ENCODE assay signal across 21 cellular contexts in the genomic region with DNA sequence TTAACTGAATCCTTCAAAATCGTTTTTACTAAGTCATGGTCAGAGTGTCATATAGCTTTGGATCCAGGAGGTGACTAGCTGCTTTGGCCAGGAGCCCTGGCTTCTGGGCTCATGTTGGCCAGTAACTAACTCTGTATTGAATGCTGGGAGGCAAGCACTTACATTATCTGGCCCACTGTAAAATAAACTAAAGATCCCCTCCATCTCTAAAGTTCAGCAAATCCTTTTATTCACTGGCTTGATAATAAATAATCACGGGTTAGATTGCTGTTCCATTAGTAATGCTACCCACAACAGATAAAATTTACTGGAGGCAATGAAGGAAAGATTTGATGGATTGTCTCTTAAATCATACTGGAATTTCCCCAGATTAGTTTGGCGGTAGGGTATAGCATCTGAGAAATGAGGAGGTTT.
DNase-seq lines count a peak whose midpoint lies in the region; ATAC-seq and TF ChIP-seq lines count a peak whose summit lies in the region.
"Had no signal": no experiment of that assay in that cellular context is flagged by ENCODE, and none has a peak within 500 bp of the region (broad histone marks: within the 10 kb centered on the region; RNA-seq: fewer than 3 reads in every experiment).

No MANE protein-coding gene starts in this region.

- peak overlapping the region; percentile 31; the same call in 1 of the 2 replicates for H3K9ac ChIP-seq in SK-N-SH

- H3K4me1 ChIP-seq in SK-N-SH (ENCODE audit: control insufficient read depth in 1 of 2, insufficient read depth in 2 of 2, low read depth in 1 of 2, low read length in 1 of 2), result peaks cover 3 to 8% of the 10 kb centered on the region in 2 experiments; a peak in 3 of 4 replicates
- H3K4me1 ChIP-seq: prostate gland, upper lobe of left lung had no signal

- H3K9me2 ChIP-seq in SK-N-SH, result no peaks in the 10 kb centered on the region

- POLR2A ChIA-PET in SK-N-SH (lab: Yijun Ruan, JAX), result no interaction called here
- POLR2A ChIA-PET in activated CD4-positive, alpha-beta T cell treated with anti-CD3 and anti-CD28 coated beads, Interleukin-2, amount 10 ng/mL, durations not matched to agents 7 days and 5 days (lab: Charles Lee), result no interaction called here
- POLR2A ChIA-PET in activated CD4-positive, alpha-beta memory T cell treated with anti-CD3 and anti-CD28 coated beads for 36 hours (lab: Charles Lee), result no interaction called here

- H3K27me3 Mint-ChIP-seq in activated CD4-positive, alpha-beta T cell treated with anti-CD3 and anti-CD28 coated beads, Interleukin-2, amount 10 ng/mL, durations not matched to agents 7 days and 5 days, result no peaks in the 10 kb centered on the region
- H3K27me3 Mint-ChIP-seq in activated CD4-positive, alpha-beta memory T cell treated with anti-CD3 and anti-CD28 coated beads for 36 hours, result no peaks in the 10 kb centered on the region

- H3K4me3 Mint-ChIP-seq in activated CD4-positive, alpha-beta T cell treated with anti-CD3 and anti-CD28 coated beads, Interleukin-2, amount 10 ng/mL, durations not matched to agents 7 days and 5 days, result no peak overlapping the region
- no peak overlapping the region for H3K4me3 Mint-ChIP-seq in activated CD4-positive, alpha-beta memory T cell treated with anti-CD3 and anti-CD28 coated beads for 36 hours
- H3K4me3 Mint-ChIP-seq: activated CD8-positive, alpha-beta T cell treated with anti-CD3 and anti-CD28 coated beads for 36 hours; activated T-helper 1 cell treated with anti-CD3 and anti-CD28 coated beads, Interleukin-12 subunit alpha, Interleukin-12 subunit beta, Interleukin-2, Interleukin-4 antibody, amounts not matched to agents 30 ng/mL and 10 ng/mL and 1 ng/mL, durations not matched to agents 14 hours and 24 hours and 36 hours; CD8-positive, alpha-beta T cell; H9; natural killer cell had no signal

- H4K20me1 ChIP-seq in SK-N-SH (ENCODE audit: insufficient read depth), result no peaks in the 10 kb centered on the region

- H3K36me3 ChIP-seq in SK-N-SH (replicated peaks in 1 of 2; ENCODE audit: control insufficient read depth in 1 of 2, insufficient read depth in 2 of 2, low read length in 1 of 2), result no peaks in the 10 kb centered on the region
- H3K36me3 ChIP-seq: prostate gland, upper lobe of left lung had no signal

- H3K27ac ChIP-seq in SK-N-SH (ENCODE audit: low read depth in 2 of 2, low read length in 1 of 2), result peak overlapping the region; percentile 62 to 69; a peak in 3 of 4 replicates
- H3K27ac ChIP-seq: prostate gland, upper lobe of left lung had no signal

- peak overlapping the region; percentile 17; the same call in 1 of the 2 replicates for H3K4me2 ChIP-seq in SK-N-SH

- DNase-seq in left ventricle myocardium superior (peak; percentile 22), Right ventricle myocardium inferior (ENCODE audit: missing footprints) (no peak), SK-N-SH (peak; percentile 16), foreskin fibroblast (peak; percentile 50 to 51)
- no peak for DNase-seq in activated CD4-positive, alpha-beta T cell treated with anti-CD3 and anti-CD28 coated beads, Interleukin-2, amount 10 ng/mL, durations not matched to agents 7 days and 5 days
- no peak for DNase-seq in activated CD4-positive, alpha-beta memory T cell treated with anti-CD3 and anti-CD28 coated beads for 36 hours
- DNase-seq: 8988T; activated CD8-positive, alpha-beta T cell treated with anti-CD3 and anti-CD28 coated beads for 36 hours; CD8-positive, alpha-beta T cell; cerebellar nuclear complex; H9; MV-4-11; natural killer cell; NCI-H2029; stimulated activated naive CD4-positive, alpha-beta T cell treated with Interleukin-2 at 50 U/mL for 16 hours; upper lobe of left lung had no signal

- intact Hi-C loops in left ventricle myocardium superior (cut with micrococcal nuclease) (no loop called here), Right ventricle myocardium inferior (cut with DNase I) (no loop called here)
- intact Hi-C loops in activated CD4-positive, alpha-beta memory T cell treated with anti-CD3 and anti-CD28 coated beads for 36 hours (cut with micrococcal nuclease), result no loop called here

- TF ChIP-seq EP300 in SK-N-SH (IDR thresholded peaks at IDR 0.05; ENCODE audit: borderline replicate concordance in 1 of 2, low read depth in 1 of 2, low read length in 1 of 2), result peak; percentile 56 to 95

- H3K9me3 Mint-ChIP-seq in activated CD4-positive, alpha-beta T cell treated with anti-CD3 and anti-CD28 coated beads, Interleukin-2, amount 10 ng/mL, durations not matched to agents 7 days and 5 days, result no peaks in the 10 kb centered on the region
- no peaks in the 10 kb centered on the region for H3K9me3 Mint-ChIP-seq in activated CD4-positive, alpha-beta memory T cell treated with anti-CD3 and anti-CD28 coated beads for 36 hours
- H3K9me3 Mint-ChIP-seq: activated CD8-positive, alpha-beta T cell treated with anti-CD3 and anti-CD28 coated beads for 36 hours; activated T-helper 1 cell treated with anti-CD3 and anti-CD28 coated beads, Interleukin-12 subunit alpha, Interleukin-12 subunit beta, Interleukin-2, Interleukin-4 antibody, amounts not matched to agents 30 ng/mL and 10 ng/mL and 1 ng/mL, durations not matched to agents 14 hours and 24 hours and 36 hours; CD8-positive, alpha-beta T cell had no signal

- CTCF ChIA-PET in SK-N-SH (lab: Yijun Ruan, JAX), result interaction anchor here (1.1 to 1.7 kb wide), 4 partner anchors 14 to 67 kb away, joined by 3 to 8 read pairs (median 4); no protein-coding TSS in a partner anchor
- CTCF ChIA-PET in activated CD4-positive, alpha-beta T cell treated with anti-CD3 and anti-CD28 coated beads, Interleukin-2, amount 10 ng/mL, durations not matched to agents 7 days and 5 days (lab: Charles Lee), result no interaction called here
- CTCF ChIA-PET in activated CD4-positive, alpha-beta memory T cell treated with anti-CD3 and anti-CD28 coated beads for 36 hours (lab: Charles Lee), result interaction anchor here (0.6 kb wide), 1 partner anchor 38 kb away, joined by 3 read pairs; no protein-coding TSS in a partner anchor

- H3K79me2 ChIP-seq in SK-N-SH (ENCODE audit: insufficient read depth), result no peaks in the 10 kb centered on the region

- H3K9me3 ChIP-seq in SK-N-SH, result no peaks in the 10 kb centered on the region
- H3K9me3 ChIP-seq: prostate gland, upper lobe of left lung had no signal

- H2AFZ ChIP-seq in SK-N-SH (ENCODE audit: low read depth), result peak overlapping the region; percentile 61; the same call in 1 of the 2 replicates

- no peaks in the 10 kb centered on the region for H3K27me3 ChIP-seq in SK-N-SH (ENCODE audit: insufficient read depth)
- H3K27me3 ChIP-seq: upper lobe of left lung had no signal

- H3K36me3 Mint-ChIP-seq in activated CD4-positive, alpha-beta T cell treated with anti-CD3 and anti-CD28 coated beads, Interleukin-2, amount 10 ng/mL, durations not matched to agents 7 days and 5 days (ENCODE audit: low read depth), result no peaks in the 10 kb centered on the region
- H3K36me3 Mint-ChIP-seq in activated CD4-positive, alpha-beta memory T cell treated with anti-CD3 and anti-CD28 coated beads for 36 hours, result no peaks in the 10 kb centered on the region
- H3K36me3 Mint-ChIP-seq: CD8-positive, alpha-beta T cell; natural killer cell had no signal

- peaks cover 14% of the 10 kb centered on the region for H3F3A ChIP-seq in SK-N-SH (replicated peaks; ENCODE audit: insufficient read depth)

- TF ChIP-seq CTCF in SK-N-SH (IDR thresholded peaks at IDR 0.05) (no peak), foreskin fibroblast (IDR thresholded peaks at IDR 0.05; ENCODE audit: low read depth, low read length) (no peak)

- 6% methylated on average over 3 of the region's 3 CpGs for WGBS in SK-N-SH (ENCODE audit: low lambda C conversion rate)

- H3K4me3 ChIP-seq in SK-N-SH (ENCODE audit: low read depth in 2 of 2, low read length in 1 of 2) (no peak overlapping the region), foreskin fibroblast (ENCODE audit: low read depth in 1 of 2, low read length in 2 of 2) (no peak overlapping the region)
- H3K4me3 ChIP-seq: GM12878, prostate gland, upper lobe of left lung had no signal

- no peak for TF ChIP-seq RAD21 in SK-N-SH (IDR thresholded peaks at IDR 0.05; ENCODE audit: low read length)

- ATAC-seq in left ventricle myocardium superior (no peak), Right ventricle myocardium inferior (no peak), GM21737 (IDR thresholded peaks at IDR 0.05; ENCODE audit: unreplicated experiment) (no peak), HG03097 (IDR thresholded peaks at IDR 0.05; ENCODE audit: low FRiP score, unreplicated experiment) (no peak)
- ATAC-seq: activated CD8-positive, alpha-beta T cell treated with anti-CD3 and anti-CD28 coated beads for 36 hours; CD8-positive, alpha-beta T cell; GM12878; natural killer cell had no signal

- no peak overlapping the region for H3K27ac Mint-ChIP-seq in activated CD4-positive, alpha-beta T cell treated with anti-CD3 and anti-CD28 coated beads, Interleukin-2, amount 10 ng/mL, durations not matched to agents 7 days and 5 days
- no peak overlapping the region for H3K27ac Mint-ChIP-seq in activated CD4-positive, alpha-beta memory T cell treated with anti-CD3 and anti-CD28 coated beads for 36 hours
- H3K27ac Mint-ChIP-seq: activated CD8-positive, alpha-beta T cell treated with anti-CD3 and anti-CD28 coated beads for 36 hours; activated T-helper 1 cell treated with anti-CD3 and anti-CD28 coated beads, Interleukin-12 subunit alpha, Interleukin-12 subunit beta, Interleukin-2, Interleukin-4 antibody, amounts not matched to agents 30 ng/mL and 10 ng/mL and 1 ng/mL, durations not matched to agents 14 hours and 24 hours and 36 hours; CD8-positive, alpha-beta T cell; natural killer cell had no signal

- H3K4me1 Mint-ChIP-seq in activated CD4-positive, alpha-beta T cell treated with anti-CD3 and anti-CD28 coated beads, Interleukin-2, amount 10 ng/mL, durations not matched to agents 7 days and 5 days, result no peaks in the 10 kb centered on the region
- H3K4me1 Mint-ChIP-seq in activated CD4-positive, alpha-beta memory T cell treated with anti-CD3 and anti-CD28 coated beads for 36 hours (ENCODE audit: low read depth), result no peaks in the 10 kb centered on the region
- H3K4me1 Mint-ChIP-seq: natural killer cell had no signal

TF ChIP-seq in SK-N-SH, 30 proteins besides CTCF, POLR2A, EP300 and RAD21 (continues in another document):
- TF ChIP-seq GABPA (IDR thresholded peaks at IDR 0.05; ENCODE audit: low read depth), result no peak
- TF ChIP-seq FOSL2 (IDR thresholded peaks at IDR 0.05; ENCODE audit: borderline replicate concordance, low read depth), result peak; percentile 65; the same call in 1 of the 2 replicates
- no peak for TF ChIP-seq CHD2 (IDR thresholded peaks at IDR 0.05; ENCODE audit: low read length, partially characterized antibody)
- TF ChIP-seq JUND (IDR thresholded peaks at IDR 0.05), result peak; percentile 92
- no peak for TF ChIP-seq ELF1 (IDR thresholded peaks at IDR 0.05)

Comparison
In these comparisons a context has a peak if more than half of its experiments do, and no peak if none do; other contexts are left out.
1. DNase-seq: peak in left ventricle myocardium superior (single experiment), SK-N-SH (single experiment) and foreskin fibroblast (2 of 2); none in Right ventricle myocardium inferior (single experiment), activated CD4-positive, alpha-beta T cell treated with anti-CD3 and anti-CD28 coated beads, Interleukin-2, amount 10 ng/mL, durations not matched to agents 7 days and 5 days (single experiment) and activated CD4-positive, alpha-beta memory T cell treated with anti-CD3 and anti-CD28 coated beads for 36 hours (single experiment).